1 cellular context compared by ENCODE assay signal in the genomic region with DNA sequence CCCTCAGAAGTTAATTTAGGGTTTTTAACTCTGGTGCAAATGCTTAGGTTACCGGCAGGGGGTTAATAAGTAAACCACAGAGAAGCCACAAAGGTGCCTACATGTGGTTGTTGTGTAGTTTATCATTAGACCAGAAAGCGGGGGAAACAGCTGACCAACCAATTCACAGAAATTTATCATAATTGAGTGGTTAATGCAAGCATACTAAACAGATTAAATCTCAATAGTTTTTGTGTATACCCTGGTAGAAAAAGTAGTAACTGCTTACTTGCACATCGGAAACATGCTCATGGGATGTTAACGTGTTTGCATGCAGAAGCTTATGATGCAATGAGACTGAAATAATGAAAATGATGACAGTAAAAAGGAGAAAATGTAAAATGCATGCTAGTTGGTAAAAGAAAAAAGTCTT.
TF ChIP-seq lines count a peak whose summit lies in the region.

No MANE protein-coding gene starts in this region.

TF ChIP-seq in GM23338, 12 proteins besides CTCF, POLR2A, EP300 and RAD21 (continued from another document):
- TF ChIP-seq ETS1 (IDR thresholded peaks at IDR 0.05): no peak
- no peak for TF ChIP-seq EZH2 (IDR thresholded peaks at IDR 0.05; ENCODE audit: low read depth, unreplicated experiment)
